19 cellular contexts compared by ENCODE assay signal in genomic region chr12:61896436-61896835, GRCh38.
"Had no signal": no experiment of that assay in that cellular context is flagged by ENCODE, and none has a peak within 500 bp of the region (broad histone marks: within the 10 kb centered on the region; RNA-seq: fewer than 3 reads in every experiment).

No MANE protein-coding gene starts in this region.

- H2AFZ ChIP-seq: neural progenitor cell had no signal

- H3K36me3 ChIP-seq: esophagus muscularis mucosa, gastrocnemius medialis, left ventricle myocardium inferior, neural progenitor cell, pancreas had no signal

- H3K4me3 ChIP-seq: esophagus muscularis mucosa, gastrocnemius medialis, left ventricle myocardium inferior, lung, neural progenitor cell, pancreas, smooth muscle cell had no signal

- H3K9ac ChIP-seq: neural progenitor cell had no signal

- ATAC-seq: gastrocnemius medialis; natural killer cell treated with Interleukin-12 subunit alpha and Interleukin-12 subunit beta and Interleukin-15 and Interleukin-18, amount 100 ng/mL, for 72 hours; pancreas; right cardiac atrium had no signal

- H3K4me2 ChIP-seq: neural progenitor cell, smooth muscle cell had no signal

- DNase-seq: cortex of kidney; effector memory CD4-positive, alpha-beta T cell; gastrocnemius medialis; glutamatergic neuron; left ventricle myocardium inferior; mesenchymal stem cell; midbrain; occipital lobe; pancreas; right cardiac atrium; stimulated activated CD4-positive, alpha-beta T cell treated with anti-CD3 and anti-CD28 coated beads, Interleukin-2, amount 100 ng/mL, for 48 hours; stimulated activated naive CD4-positive, alpha-beta T cell treated with Interleukin-2 at 50 U/mL for 16 hours; trophoblast cell had no signal

- H3K4me1 ChIP-seq: esophagus muscularis mucosa, gastrocnemius medialis, left ventricle myocardium inferior, neural progenitor cell, pancreas had no signal

- H3K27me3 ChIP-seq: esophagus muscularis mucosa, gastrocnemius medialis, neural progenitor cell, pancreas had no signal

- H3K9me3 ChIP-seq: gastrocnemius medialis, pancreas had no signal

- H3K27ac ChIP-seq: epithelial cell of prostate, esophagus muscularis mucosa, gastrocnemius medialis, left ventricle myocardium inferior, neural progenitor cell, pancreas had no signal
